In the genomic region with DNA sequence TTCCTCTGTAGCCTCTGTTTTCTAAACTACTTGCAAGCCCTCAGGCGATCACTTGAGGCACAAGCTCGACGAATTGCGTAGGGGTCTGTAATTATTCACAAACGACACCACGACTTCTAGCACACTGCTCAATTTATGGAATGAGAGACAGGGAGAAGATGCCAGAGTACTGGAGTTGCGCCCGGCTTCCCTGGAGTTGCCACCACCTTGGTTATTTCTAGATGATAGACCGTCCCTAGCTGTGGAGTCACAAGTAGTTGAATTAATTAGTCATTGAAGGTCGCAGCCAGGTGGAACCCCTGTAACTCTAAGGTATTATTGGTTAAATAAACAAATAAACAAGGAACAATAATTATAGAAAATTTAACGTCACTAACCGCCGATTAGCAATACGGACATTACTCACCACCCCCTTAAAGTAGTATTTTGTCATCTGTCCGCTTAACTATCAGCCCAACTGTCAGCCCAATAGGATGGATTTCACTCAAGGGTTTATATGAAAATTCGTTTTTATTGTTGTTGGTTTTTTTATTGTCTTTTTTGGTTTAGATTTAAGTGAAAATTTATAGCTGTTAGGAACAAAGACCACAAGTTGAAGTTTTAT, we compare ENCODE assay signal across 8 cellular contexts. TPM values are rescaled to one million over a fixed set of nuclear protein-coding genes. Genes with fewer than 3 reads are reported as not detected.
DNase-seq lines count a peak whose midpoint lies in the region; ATAC-seq and TF ChIP-seq lines count a peak whose summit lies in the region.

No MANE protein-coding gene starts in this region.

- CTCF ChIA-PET in activated B cell treated with CpG ODN at 0.5 μM for 24 hours (lab: Charles Lee): interaction anchor here (1.0 kb wide), 1 partner anchor 638 kb away, joined by 5 read pairs; no protein-coding TSS in a partner anchor

- H3K27ac Mint-ChIP-seq in activated B cell treated with CpG ODN at 0.5 μM for 24 hours: peak overlapping the region; percentile 97

- no peak for TF ChIP-seq CTCF in activated B cell treated with CpG ODN at 0.5 μM for 24 hours (IDR thresholded peaks at IDR 0.05)

- peaks cover 8% of the 10 kb centered on the region for H3K9me3 Mint-ChIP-seq in activated B cell treated with CpG ODN at 0.5 μM for 24 hours

- H3K4me3 ChIP-seq in skeletal muscle satellite cell (ENCODE audit: low read length): peak overlapping the region; percentile 87

- peaks cover 37% of the 10 kb centered on the region for H3K36me3 Mint-ChIP-seq in activated B cell treated with CpG ODN at 0.5 μM for 24 hours (ENCODE audit: low read depth)

- H3K4me3 Mint-ChIP-seq in activated B cell treated with CpG ODN at 0.5 μM for 24 hours: peak overlapping the region; percentile 97

- H3K36me3 ChIP-seq in skeletal muscle satellite cell (ENCODE audit: insufficient read depth, low read length): peaks cover 9% of the 10 kb centered on the region

- DNase-seq in DMS153 (lab: John Stamatoyannopoulos, UW) (peak; percentile 27), DMS153 treated with DMSO at 0.1 percent for 48 hours (lab: John Stamatoyannopoulos, UW; ENCODE audit: unreplicated experiment) (no peak), activated B cell treated with CpG ODN at 0.5 μM for 24 hours (no peak), left ventricle myocardium superior (no peak)

- H3K4me2 ChIP-seq in skeletal muscle satellite cell (ENCODE audit: low read length): peak overlapping the region; percentile 87

- ATAC-seq in HG03575 (IDR thresholded peaks at IDR 0.05; ENCODE audit: extremely low read depth, insufficient number of reproducible peaks, low FRiP score, unreplicated experiment) (peak; percentile 3), activated B cell treated with CpG ODN at 0.5 μM for 24 hours (ENCODE audit: low read depth) (no peak), left ventricle myocardium superior (peak; percentile 18), GM18861 (IDR thresholded peaks at IDR 0.05; ENCODE audit: unreplicated experiment) (no peak), HG02884 (IDR thresholded peaks at IDR 0.05; ENCODE audit: unreplicated experiment) (no peak)

- H3K9me3 ChIP-seq in skeletal muscle satellite cell (replicated peaks; ENCODE audit: low read length): no peaks in the 10 kb centered on the region

- POLR2A ChIA-PET in activated B cell treated with CpG ODN at 0.5 μM for 24 hours (lab: Charles Lee): interaction anchor here (0.7 to 1.7 kb wide), 6 partner anchors 12 to 980 kb away, joined by 3 to 6 read pairs (median 4); a partner anchor contains a TSS

- H3K4me1 ChIP-seq in skeletal muscle satellite cell (ENCODE audit: control insufficient read depth, insufficient read depth, low read length): peaks cover 19% of the 10 kb centered on the region

- intact Hi-C loops in activated B cell treated with CpG ODN at 0.5 μM for 24 hours (cut with micrococcal nuclease): loop anchor here (1.0 to 5.0 kb wide), 3 partner anchors 637 to 981 kb away; a partner anchor contains a TSS
- intact Hi-C loops in left ventricle myocardium superior (cut with micrococcal nuclease): no loop called here

- H3K4me1 Mint-ChIP-seq in activated B cell treated with CpG ODN at 0.5 μM for 24 hours: peaks cover 43% of the 10 kb centered on the region

- no peaks in the 10 kb centered on the region for H3K27me3 ChIP-seq in skeletal muscle satellite cell (ENCODE audit: control insufficient read depth, insufficient read depth, low read length)

- no peaks in the 10 kb centered on the region for H3K27me3 Mint-ChIP-seq in activated B cell treated with CpG ODN at 0.5 μM for 24 hours

- H3K9ac ChIP-seq in skeletal muscle satellite cell (ENCODE audit: low read depth, low read length): peak overlapping the region; percentile 98

RNA-seq across cellular contexts. Expression of a gene that starts 0.9 kb away (rescaled TPM):
- total RNA-seq in activated B cell treated with CpG ODN at 0.5 μM for 24 hours: 20.8 and 21.8 TPM in 2 replicates
- total RNA-seq in left ventricle myocardium superior: 41.4 TPM
- total RNA-seq in skeletal muscle satellite cell (2012; rRNA removed): 40.8 and 84.4 TPM in 2 replicates

RNA-seq across cellular contexts. Expression of a gene that starts 1.0 kb away (rescaled TPM):
- total RNA-seq in activated B cell treated with CpG ODN at 0.5 μM for 24 hours: not detected in 2 replicates
- 3.1 TPM for total RNA-seq in left ventricle myocardium superior
- total RNA-seq in skeletal muscle satellite cell (2012; rRNA removed): under 0.01 and 0.66 TPM in 2 replicates

Comparison
In these comparisons a context has a peak if more than half of its experiments do, and no peak if none do; other contexts are left out.
1. ATAC-seq: peak in HG03575 (single experiment) and left ventricle myocardium superior (single experiment); none in activated B cell treated with CpG ODN at 0.5 μM for 24 hours (single experiment), GM18861 (single experiment) and HG02884 (single experiment).